ENCODE assay signal across 8 cellular contexts in the genomic region with DNA sequence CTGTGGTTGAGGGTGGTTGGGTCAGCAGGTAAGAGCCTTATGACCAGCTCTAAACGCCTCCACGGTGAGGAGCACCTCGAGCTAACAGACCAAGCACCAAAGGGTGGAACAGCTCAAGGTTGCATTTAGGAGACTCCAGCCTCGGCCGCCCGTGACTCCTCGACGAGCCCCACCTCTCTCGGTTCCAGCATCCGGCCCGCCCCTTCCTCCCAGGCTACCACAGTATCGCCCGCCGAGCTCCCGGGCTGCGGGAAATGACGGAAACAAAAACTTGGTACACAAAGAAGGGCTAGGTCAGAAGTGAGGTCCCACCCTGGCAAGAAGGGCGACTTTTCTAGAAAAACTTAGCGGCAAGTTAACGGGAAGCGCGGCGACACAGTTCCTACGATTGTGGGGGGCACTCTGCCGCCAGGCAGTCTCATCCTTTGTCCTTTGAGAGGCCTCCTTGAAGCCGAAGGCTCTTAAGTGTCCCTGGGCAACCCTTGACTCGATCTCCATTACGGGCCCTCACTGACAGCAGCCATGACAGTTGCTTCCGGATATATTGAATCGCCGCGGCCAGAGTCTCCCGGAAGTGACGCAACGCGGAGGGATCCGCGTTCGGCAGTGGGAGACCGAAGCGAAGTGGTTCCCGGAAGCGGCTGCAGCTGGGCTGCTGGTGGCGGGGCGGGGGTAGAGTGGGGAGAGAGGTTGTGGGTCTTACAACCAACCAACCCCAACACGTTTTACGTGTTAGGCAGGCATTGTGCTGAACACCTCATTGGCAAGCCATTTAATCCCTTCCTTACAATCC. TPM values are rescaled to one million over a fixed set of nuclear protein-coding genes. Genes with fewer than 3 reads are reported as not detected.
DNase-seq lines count a peak whose midpoint lies in the region; TF ChIP-seq lines count a peak whose summit lies in the region.

No MANE protein-coding gene starts in this region.

- H2BK5ac ChIP-seq in trophoblast cell (ENCODE audit: low read depth, low read length, poor library complexity) = peak overlapping the region; percentile 38

- H3K14ac ChIP-seq in trophoblast cell (ENCODE audit: low read length) = peak overlapping the region; percentile 53

- H3K27ac ChIP-seq in trophoblast cell (ENCODE audit: low read depth, low read length) = peak overlapping the region; percentile 51
- H3K27ac ChIP-seq in transverse colon = peak overlapping the region; percentile 88 to 94 (median 93)

- no peak overlapping the region for H2AK5ac ChIP-seq in trophoblast cell (ENCODE audit: low read length)

- H3K4me2 ChIP-seq in trophoblast cell (ENCODE audit: low read length) = peak overlapping the region; percentile 37

- DNase-seq in H7 (peak; percentile 13), MG63 (peak; percentile 96), fibroblast of villous mesenchyme (ENCODE audit: low read depth) (peak; percentile 95), trophoblast cell (peak; percentile 92 to 99), transverse colon (peak; percentile 95)
- DNase-seq in activated effector memory CD4-positive, alpha-beta T cell treated with Interleukin-2 at 50 U/mL for 16 hours = peak; percentile 88

- peak overlapping the region; percentile 40 for H4K12ac ChIP-seq in trophoblast cell (ENCODE audit: low read depth, low read length)

- no peak overlapping the region for H3K23ac ChIP-seq in trophoblast cell (ENCODE audit: low read length)

- H2BK120ac ChIP-seq in trophoblast cell (ENCODE audit: insufficient read depth, low read length, poor library complexity) = peak overlapping the region; percentile 20

- H3K4me1 ChIP-seq in ES-I3 (ENCODE audit: insufficient read depth, low read length) (no peaks in the 10 kb centered on the region), trophoblast cell (ENCODE audit: control insufficient read depth in 1 of 2, insufficient read depth in 2 of 2, low read length in 2 of 2) (no peaks in the 10 kb centered on the region), transverse colon (peaks cover 3 to 15% (median 5%) of the 10 kb centered on the region in 4 donors)

- peaks cover 2% of the 10 kb centered on the region for H3K79me2 ChIP-seq in trophoblast cell (ENCODE audit: control insufficient read depth, insufficient read depth, low read length, poor library complexity)

- peak overlapping the region; percentile 96 for H4K8ac ChIP-seq in trophoblast cell (ENCODE audit: low read depth, low read length)

- intact Hi-C loops in transverse colon (cut with DNase I; ENCODE audit: low total_unique reads) = no loop called here

- peaks cover 5% of the 10 kb centered on the region for H3K79me1 ChIP-seq in trophoblast cell (ENCODE audit: low read length)

- H2BK12ac ChIP-seq in trophoblast cell (ENCODE audit: low read length) = no peak overlapping the region

- TF ChIP-seq POLR2A in Raji (IDR thresholded peaks at IDR 0.05; ENCODE audit: insufficient read depth, low read depth, low read length) = peak; percentile 79
- TF ChIP-seq POLR2A in transverse colon (IDR thresholded peaks at IDR 0.05) = peak; percentile 82

- no CpG with 5 or more reads among the region's 47 CpGs for WGBS in trophoblast cell (ENCODE audit: extremely low coverage, insufficient coverage, insufficient read length)
- WGBS in transverse colon (ENCODE audit: low coverage in 1 of 2), 2 donors = 9% methylated on average over 46 of the region's 47 CpGs; no CpG with 5 or more reads in 1 of the 2 donors

- H3K18ac ChIP-seq in trophoblast cell (ENCODE audit: low read length) = peak overlapping the region; percentile 68

- H3K4me3 ChIP-seq in H7 (ENCODE audit: insufficient read depth, low read depth, low read length) (no peak overlapping the region), MG63 (peak overlapping the region; percentile 80), fibroblast of villous mesenchyme (ENCODE audit: low read depth, low read length) (peak overlapping the region; percentile 93), trophoblast cell (ENCODE audit: low read depth, low read length) (peak overlapping the region; percentile 67), transverse colon (peak overlapping the region; percentile 53 to 75 (median 68))

- TF ChIP-seq EP300 in transverse colon (IDR thresholded peaks at IDR 0.05; ENCODE audit: low read depth) = no peak

- H3K36me3 ChIP-seq in ES-I3 (ENCODE audit: insufficient read depth, low read length) (no peaks in the 10 kb centered on the region), H7 (replicated peaks; ENCODE audit: control insufficient read depth, insufficient read depth, low read length) (no peaks in the 10 kb centered on the region), MG63 (no peaks in the 10 kb centered on the region), trophoblast cell (ENCODE audit: control insufficient read depth in 1 of 2, insufficient read depth in 2 of 2, low read length in 2 of 2) (no peaks in the 10 kb centered on the region), transverse colon (no peaks in the 10 kb centered on the region)

- peak overlapping the region; percentile 83 for H2AFZ ChIP-seq in trophoblast cell (ENCODE audit: insufficient read depth, low read length, poor library complexity)

- H3K9ac ChIP-seq in ES-I3 (ENCODE audit: low read depth, low read length) (peak overlapping the region; percentile 77; the same call in 1 of the 2 replicates), trophoblast cell (ENCODE audit: low read length) (no peak overlapping the region)

- in situ Hi-C loops in transverse colon (cut with MboI; ENCODE audit: low pct_ligation_motif_present in 1 of 4, low pct_unique_long_range_greater_than_20kb in 1 of 4, low sequenced_read_pairs in 3 of 4) = loop anchor here in 1 of 4 donors (5.0 kb wide), 1 partner anchor 42 kb away; a partner anchor contains a TSS

- no peak overlapping the region for H3K4ac ChIP-seq in trophoblast cell (ENCODE audit: low read depth, low read length)

- H3K9me3 ChIP-seq in ES-I3 (ENCODE audit: control insufficient read depth, insufficient read depth, low read length) = no peaks in the 10 kb centered on the region
- no peaks in the 10 kb centered on the region for H3K9me3 ChIP-seq in MG63
- H3K9me3 ChIP-seq in trophoblast cell (ENCODE audit: insufficient read depth, low read depth, low read length) = peaks cover 8% of the 10 kb centered on the region
- no peaks in the 10 kb centered on the region for H3K9me3 ChIP-seq in transverse colon

- H3K27me3 ChIP-seq in H7 (ENCODE audit: control insufficient read depth, insufficient read depth, low read length) = no peaks in the 10 kb centered on the region
- H3K27me3 ChIP-seq in MG63 = no peaks in the 10 kb centered on the region; the same call in 1 of the 2 replicates
- no peaks in the 10 kb centered on the region for H3K27me3 ChIP-seq in trophoblast cell (ENCODE audit: insufficient read depth, low read length)
- H3K27me3 ChIP-seq in transverse colon = peaks cover 37% of the 10 kb centered on the region

- peak overlapping the region; percentile 8 for H4K91ac ChIP-seq in trophoblast cell (ENCODE audit: low read depth, low read length)

- no peak for TF ChIP-seq CTCF in fibroblast of villous mesenchyme (IDR thresholded peaks at IDR 0.05; ENCODE audit: insufficient read depth, low read depth, low read length)
- TF ChIP-seq CTCF in transverse colon (IDR thresholded peaks at IDR 0.05) = no peak

RNA-seq across cellular contexts. Expression of a gene that starts 40.2 kb away (rescaled TPM):
- 15.3 and 20.4 TPM in 2 replicates for total RNA-seq in H7 (2014; rRNA removed; shearing (Covaris generic))
- 1.4 and 2.0 TPM in 2 replicates for total RNA-seq in MG63 (2014; rRNA removed; shearing (Covaris generic); ENCODE audit: low replicate concordance)
- total RNA-seq in fibroblast of villous mesenchyme (13.5 and 19.9 TPM in 2 replicates), transverse colon (10 to 100 TPM; 19.5 to 44.6 (median 36.8) TPM)
- 12.0 TPM in 2 replicates for polyA plus RNA-seq in trophoblast cell (2013)

RNA-seq across cellular contexts. Expression of a gene that starts 46.5 kb away (rescaled TPM):
- total RNA-seq in H7 (2014; rRNA removed; shearing (Covaris generic)) = 22.7 and 26.8 TPM in 2 replicates
- total RNA-seq in MG63 (2014; rRNA removed; shearing (Covaris generic); ENCODE audit: low replicate concordance) = 1.4 and 4.2 TPM in 2 replicates
- total RNA-seq in fibroblast of villous mesenchyme = 5.8 and 7.8 TPM in 2 replicates
- 15.9 and 16.7 TPM in 2 replicates for polyA plus RNA-seq in trophoblast cell (2013)
- total RNA-seq in transverse colon = 1 to 10 TPM in 3 of 4 donors, under 1 TPM in 1; 1.00 to 7.1 (median 5.6) TPM

Comparison
In these comparisons a context has a peak if more than half of its experiments do, and no peak if none do; other contexts are left out.
1. DNase-seq: peak in every context shown above with its lines; median percentile 96 in MG63; 96 in trophoblast cell; 95 in fibroblast of villous mesenchyme; 95 in transverse colon; 88 in activated effector memory CD4-positive, alpha-beta T cell treated with Interleukin-2 at 50 U/mL for 16 hours; 13 in H7.